Comparison of ENCODE assay signal across 8 cellular contexts in the genomic region with DNA sequence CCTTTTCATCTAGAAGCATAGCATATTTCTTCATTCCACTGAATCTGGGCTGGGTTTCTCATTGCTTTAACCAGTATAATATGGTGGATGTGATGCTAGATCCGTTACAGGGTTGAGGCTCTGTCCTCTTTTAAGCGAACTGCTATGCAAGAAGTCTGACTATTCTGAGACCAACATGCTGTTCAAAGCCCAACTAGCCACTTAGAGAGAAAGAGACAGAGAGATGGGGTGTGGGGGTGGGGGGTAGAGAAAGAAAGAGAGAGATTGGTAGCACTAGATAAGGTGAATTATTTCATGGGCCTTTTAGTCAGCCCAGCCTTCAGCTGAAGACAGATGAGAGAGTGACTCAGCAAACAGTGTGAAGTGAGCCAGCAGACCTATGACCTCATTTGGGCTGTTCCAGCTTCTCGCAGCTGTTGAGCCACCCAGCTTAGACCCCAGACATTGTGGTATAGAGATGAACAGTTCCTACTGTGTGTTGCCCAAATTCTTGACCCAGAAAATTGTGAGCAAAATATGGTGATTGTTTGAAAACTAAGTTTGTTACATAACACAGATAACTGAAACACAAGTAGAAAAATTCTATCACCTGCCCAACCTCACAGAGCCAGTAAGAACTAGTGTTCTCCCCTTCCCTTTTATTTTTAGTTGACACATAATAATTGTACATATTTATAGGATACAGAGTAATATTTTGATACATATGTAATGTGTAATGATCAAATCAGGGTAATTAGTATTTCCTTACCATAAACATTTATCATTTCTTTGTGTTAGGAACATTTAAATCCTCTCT. TPM values are rescaled to one million over a fixed set of nuclear protein-coding genes. Genes with fewer than 3 reads are reported as not detected.
DNase-seq lines count a peak whose midpoint lies in the region; ATAC-seq and TF ChIP-seq lines count a peak whose summit lies in the region.

No MANE protein-coding gene starts in this region.

- H3K9ac ChIP-seq in subcutaneous abdominal adipose tissue (ENCODE audit: low read length in 5 of 5), result peak overlapping the region in 1 of 5 donors; percentile 31

- H3K9me3 ChIP-seq in subcutaneous abdominal adipose tissue (ENCODE audit: control insufficient read depth in 5 of 5, low read length in 5 of 5) (peaks cover 0 to 2% (median 0%) of the 10 kb centered on the region in 5 donors), spleen (peaks cover 0 to 7% (median 6%) of the 10 kb centered on the region in 8 donors)

- peak overlapping the region; percentile 67 for H3K27ac ChIP-seq in angular gyrus (ENCODE audit: low read depth, low read length)
- H3K27ac ChIP-seq in subcutaneous abdominal adipose tissue (ENCODE audit: low read depth, low read length), result peak overlapping the region; percentile 25
- H3K27ac ChIP-seq in spleen, result no peak overlapping the region

- peak; percentile 76 for ATAC-seq in HG02623 (IDR thresholded peaks at IDR 0.05; ENCODE audit: unreplicated experiment)

- no peaks in the 10 kb centered on the region for H3K27me3 ChIP-seq in subcutaneous abdominal adipose tissue (ENCODE audit: control insufficient read depth in 5 of 5, insufficient read depth in 4 of 5, low read length in 5 of 5)
- no peaks in the 10 kb centered on the region for H3K27me3 ChIP-seq in spleen (replicated peaks in 1 of 7)

- H3K36me3 ChIP-seq in subcutaneous abdominal adipose tissue (ENCODE audit: control insufficient read depth in 5 of 5, insufficient read depth in 5 of 5, low read length in 5 of 5) (no peaks in the 10 kb centered on the region), spleen (no peaks in the 10 kb centered on the region)

- no peak overlapping the region for H3K4me3 Mint-ChIP-seq in activated T-cell treated with anti-CD3 and anti-CD28 coated beads, Interleukin-2, amount 50 U/mL, for 24 hours

- H3K4me3 ChIP-seq in subcutaneous abdominal adipose tissue (ENCODE audit: low read depth in 1 of 5, low read length in 5 of 5) (no peak overlapping the region), spleen (no peak overlapping the region)

- no peak for TF ChIP-seq POLR2A in spleen (IDR thresholded peaks at IDR 0.05)

- no peak overlapping the region for H3K27ac Mint-ChIP-seq in activated T-cell treated with anti-CD3 and anti-CD28 coated beads, Interleukin-2, amount 50 U/mL, for 24 hours

- DNase-seq in activated T-cell treated with anti-CD3 and anti-CD28 coated beads for 48 hours (ENCODE audit: low read depth), result peak; percentile 1
- DNase-seq in activated T-cell treated with anti-CD3 and anti-CD28 coated beads, Interleukin-2, amount 50 U/mL, for 24 hours, result no peak
- DNase-seq in NCI-H1694 (lab: John Stamatoyannopoulos, UW), result peak; percentile 34
- peak; percentile 76 for DNase-seq in inferior parietal cortex (ENCODE audit: extremely low spot score)
- no peak for DNase-seq in spleen

- peaks cover 10% of the 10 kb centered on the region for H3K4me1 Mint-ChIP-seq in activated T-cell treated with anti-CD3 and anti-CD28 coated beads, Interleukin-2, amount 50 U/mL, for 24 hours (ENCODE audit: low read depth)

- TF ChIP-seq CTCF in spleen (IDR thresholded peaks at IDR 0.05 in 8 of 11, conservative IDR thresholded peaks at IDR 0.05 in 3 of 11), result no peak

- no peaks in the 10 kb centered on the region for H3K36me3 Mint-ChIP-seq in activated T-cell treated with anti-CD3 and anti-CD28 coated beads, Interleukin-2, amount 50 U/mL, for 24 hours (ENCODE audit: low read depth)

- peaks cover 5% of the 10 kb centered on the region for H3K9me3 Mint-ChIP-seq in activated T-cell treated with anti-CD3 and anti-CD28 coated beads, Interleukin-2, amount 50 U/mL, for 24 hours

- WGBS in spleen, 5 donors, result 70 to 75% (median 71%) methylated on average over 3 of the region's 3 CpGs

- H3K4me1 ChIP-seq in subcutaneous abdominal adipose tissue (ENCODE audit: control insufficient read depth in 5 of 5, insufficient read depth in 5 of 5, low read length in 5 of 5), result peaks cover 0 to 12% (median 7%) of the 10 kb centered on the region in 5 donors
- H3K4me1 ChIP-seq in spleen, result no peaks in the 10 kb centered on the region

- intact Hi-C loops in spleen (cut with DNase I; ENCODE audit: low total_unique reads), result no loop called here

- H3K27me3 Mint-ChIP-seq in activated T-cell treated with anti-CD3 and anti-CD28 coated beads, Interleukin-2, amount 50 U/mL, for 24 hours, result no peaks in the 10 kb centered on the region

RNA-seq across cellular contexts. Expression of a gene that starts 40.7 kb away (rescaled TPM):
- 10 to 100 TPM; 55.6 to 93.0 (median 73.4) TPM for total RNA-seq in spleen
- polyA plus RNA-seq in spleen, result 10 to 100 TPM; 21.0 to 32.5 (median 31.0) TPM

Comparison
In these comparisons a context has a peak if more than half of its experiments do, and no peak if none do; other contexts are left out.
1. DNase-seq: peak in activated T-cell treated with anti-CD3 and anti-CD28 coated beads for 48 hours (single experiment), NCI-H1694 (single experiment) and inferior parietal cortex (single experiment); none in activated T-cell treated with anti-CD3 and anti-CD28 coated beads, Interleukin-2, amount 50 U/mL, for 24 hours (single experiment) and spleen (single experiment).
2. H3K27ac ChIP-seq: peak in angular gyrus (single experiment) and subcutaneous abdominal adipose tissue (single experiment); none in spleen (0 of 8).